ENCODE assay signal across 1 cellular context in the genomic region with DNA sequence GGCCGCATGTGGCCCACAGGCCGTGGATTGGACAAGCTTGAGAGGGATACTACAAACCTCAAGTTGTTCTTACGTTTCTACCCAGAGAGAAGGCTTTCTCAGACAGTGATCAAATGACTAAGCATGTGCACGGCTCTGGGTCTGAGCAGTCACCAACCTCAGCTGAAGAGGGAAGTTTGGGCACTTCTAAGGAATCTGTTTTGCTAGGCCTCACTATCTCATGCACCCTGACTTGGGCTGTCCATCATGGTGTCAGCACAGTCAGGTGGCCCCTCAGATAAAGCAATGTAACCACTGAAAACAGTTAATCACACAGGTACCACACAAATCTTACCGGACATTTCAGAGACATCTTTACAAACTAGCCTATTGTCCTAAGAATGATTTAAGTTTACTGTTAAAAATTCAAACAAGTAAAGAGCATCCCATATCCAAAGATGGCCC.
A peak's percentile ranks its signal among the peaks of the same experiment; 100 is the strongest.
TF ChIP-seq lines count a peak whose summit lies in the region.

No MANE protein-coding gene starts in this region.

TF ChIP-seq in K562, 482 proteins besides CTCF, POLR2A, EP300 and RAD21 (continued from another document and continues in another):
- TF ChIP-seq, protein P1, sequence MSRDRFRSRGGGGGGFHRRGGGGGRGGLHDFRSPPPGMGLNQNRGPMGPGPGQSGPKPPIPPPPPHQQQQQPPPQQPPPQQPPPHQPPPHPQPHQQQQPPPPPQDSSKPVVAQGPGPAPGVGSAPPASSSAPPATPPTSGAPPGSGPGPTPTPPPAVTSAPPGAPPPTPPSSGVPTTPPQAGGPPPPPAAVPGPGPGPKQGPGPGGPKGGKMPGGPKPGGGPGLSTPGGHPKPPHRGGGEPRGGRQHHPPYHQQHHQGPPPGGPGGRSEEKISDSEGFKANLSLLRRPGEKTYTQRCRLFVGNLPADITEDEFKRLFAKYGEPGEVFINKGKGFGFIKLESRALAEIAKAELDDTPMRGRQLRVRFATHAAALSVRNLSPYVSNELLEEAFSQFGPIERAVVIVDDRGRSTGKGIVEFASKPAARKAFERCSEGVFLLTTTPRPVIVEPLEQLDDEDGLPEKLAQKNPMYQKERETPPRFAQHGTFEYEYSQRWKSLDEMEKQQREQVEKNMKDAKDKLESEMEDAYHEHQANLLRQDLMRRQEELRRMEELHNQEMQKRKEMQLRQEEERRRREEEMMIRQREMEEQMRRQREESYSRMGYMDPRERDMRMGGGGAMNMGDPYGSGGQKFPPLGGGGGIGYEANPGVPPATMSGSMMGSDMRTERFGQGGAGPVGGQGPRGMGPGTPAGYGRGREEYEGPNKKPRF (IDR thresholded peaks at IDR 0.05; ENCODE audit: low read depth, low read length), result no peak
- TF ChIP-seq POLR2B (IDR thresholded peaks at IDR 0.05; ENCODE audit: low read depth, partially characterized antibody) (no peak), ZNF165 (CRISPR knock-in tag; IDR thresholded peaks at IDR 0.05; ENCODE audit: borderline replicate concordance) (no peak), U2AF2 (optimal IDR thresholded peaks at IDR 0.05; ENCODE audit: low read depth, low read length) (no peak), SMARCA5 (IDR thresholded peaks at IDR 0.05) (no peak), SREBF2 (CRISPR knock-in tag; IDR thresholded peaks at IDR 0.05) (no peak), NFXL1 (CRISPR knock-in tag; IDR thresholded peaks at IDR 0.05) (no peak), ZNF583 (CRISPR knock-in tag; IDR thresholded peaks at IDR 0.05) (peak; percentile 65), GTF2F1 (IDR thresholded peaks at IDR 0.05; ENCODE audit: low read depth, low read length) (no peak), DACH1 (IDR thresholded peaks at IDR 0.05; ENCODE audit: partially characterized antibody) (peak; percentile 40), PHTF2 (CRISPR knock-in tag; IDR thresholded peaks at IDR 0.05) (no peak), ZNF184 (CRISPR knock-in tag; IDR thresholded peaks at IDR 0.05) (no peak), PCBP1 (IDR thresholded peaks at IDR 0.05; ENCODE audit: low read depth, low read length, poor library complexity, severe bottlenecking) (no peak), BACH1 (tag; IDR thresholded peaks at IDR 0.05) (peak; percentile 83; the same call in 1 of the 2 replicates), CAMTA2 (CRISPR knock-in tag; conservative IDR thresholded peaks at IDR 0.05) (no peak), ESRRB (CRISPR knock-in tag; IDR thresholded peaks at IDR 0.05; ENCODE audit: borderline replicate concordance) (no peak), LARP7 (IDR thresholded peaks at IDR 0.05) (no peak), PML (IDR thresholded peaks at IDR 0.05; ENCODE audit: low read length) (peak; percentile 98), NR3C1 (CRISPR knock-in tag; IDR thresholded peaks at IDR 0.05) (no peak), SOX6 (IDR thresholded peaks at IDR 0.05) (peak; percentile 99), ZNF253 (CRISPR knock-in tag; conservative IDR thresholded peaks at IDR 0.05) (no peak), IRF2 (CRISPR knock-in tag; IDR thresholded peaks at IDR 0.05) (no peak), HDGF (IDR thresholded peaks at IDR 0.05) (no peak), MED1 (CRISPR knock-in tag; IDR thresholded peaks at IDR 0.05; ENCODE audit: borderline replicate concordance) (no peak), POLR2G (IDR thresholded peaks at IDR 0.05; ENCODE audit: low read depth, low read length) (no peak), ZNF232 (CRISPR knock-in tag; IDR thresholded peaks at IDR 0.05) (no peak), RBM39 (optimal IDR thresholded peaks at IDR 0.05; ENCODE audit: low read depth, low read length) (no peak), KAT8 (IDR thresholded peaks at IDR 0.05; ENCODE audit: low read depth) (no peak), NR2C1 (IDR thresholded peaks at IDR 0.05) (no peak), NR2C1 (tag; IDR thresholded peaks at IDR 0.05) (peak; percentile 80), ZNF384 (IDR thresholded peaks at IDR 0.05; ENCODE audit: low read depth, low read length) (0 out of 2 replicates have a peak, but pooled peaks have one; percentile 29), MYNN (IDR thresholded peaks at IDR 0.05) (peak; percentile 90), MYNN (CRISPR knock-in tag; IDR thresholded peaks at IDR 0.05) (no peak), TRIM28 (IDR thresholded peaks at IDR 0.05) (peak; percentile 45; the same call in 1 of the 2 replicates), ZFP36 (IDR thresholded peaks at IDR 0.05; ENCODE audit: low read depth, low read length, partially characterized antibody) (peak; percentile 27), MAZ (CRISPR knock-in tag; conservative IDR thresholded peaks at IDR 0.05 in 1 of 2, IDR thresholded peaks at IDR 0.05 in 1 of 2) (peak; percentile 56 to 78; a peak in 3 of 4 replicates), SLC30A9 (CRISPR knock-in tag; IDR thresholded peaks at IDR 0.05) (no peak), PRMT5 (CRISPR knock-in tag; IDR thresholded peaks at IDR 0.05) (no peak), NFYB (IDR thresholded peaks at IDR 0.05; ENCODE audit: extremely low read depth, insufficient read length) (no peak), ZC3H4 (CRISPR knock-in tag; IDR thresholded peaks at IDR 0.05; ENCODE audit: borderline replicate concordance) (no peak), ZFP1 (CRISPR knock-in tag; IDR thresholded peaks at IDR 0.05) (no peak), SRSF1 (IDR thresholded peaks at IDR 0.05; ENCODE audit: low read depth, low read length) (no peak), LEF1 (IDR thresholded peaks at IDR 0.05) (peak; percentile 97)
- TF ChIP-seq, protein P2, sequence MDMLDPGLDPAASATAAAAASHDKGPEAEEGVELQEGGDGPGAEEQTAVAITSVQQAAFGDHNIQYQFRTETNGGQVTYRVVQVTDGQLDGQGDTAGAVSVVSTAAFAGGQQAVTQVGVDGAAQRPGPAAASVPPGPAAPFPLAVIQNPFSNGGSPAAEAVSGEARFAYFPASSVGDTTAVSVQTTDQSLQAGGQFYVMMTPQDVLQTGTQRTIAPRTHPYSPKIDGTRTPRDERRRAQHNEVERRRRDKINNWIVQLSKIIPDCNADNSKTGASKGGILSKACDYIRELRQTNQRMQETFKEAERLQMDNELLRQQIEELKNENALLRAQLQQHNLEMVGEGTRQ (CRISPR knock-in tag; IDR thresholded peaks at IDR 0.05), result no peak
- TF ChIP-seq, protein P3, sequence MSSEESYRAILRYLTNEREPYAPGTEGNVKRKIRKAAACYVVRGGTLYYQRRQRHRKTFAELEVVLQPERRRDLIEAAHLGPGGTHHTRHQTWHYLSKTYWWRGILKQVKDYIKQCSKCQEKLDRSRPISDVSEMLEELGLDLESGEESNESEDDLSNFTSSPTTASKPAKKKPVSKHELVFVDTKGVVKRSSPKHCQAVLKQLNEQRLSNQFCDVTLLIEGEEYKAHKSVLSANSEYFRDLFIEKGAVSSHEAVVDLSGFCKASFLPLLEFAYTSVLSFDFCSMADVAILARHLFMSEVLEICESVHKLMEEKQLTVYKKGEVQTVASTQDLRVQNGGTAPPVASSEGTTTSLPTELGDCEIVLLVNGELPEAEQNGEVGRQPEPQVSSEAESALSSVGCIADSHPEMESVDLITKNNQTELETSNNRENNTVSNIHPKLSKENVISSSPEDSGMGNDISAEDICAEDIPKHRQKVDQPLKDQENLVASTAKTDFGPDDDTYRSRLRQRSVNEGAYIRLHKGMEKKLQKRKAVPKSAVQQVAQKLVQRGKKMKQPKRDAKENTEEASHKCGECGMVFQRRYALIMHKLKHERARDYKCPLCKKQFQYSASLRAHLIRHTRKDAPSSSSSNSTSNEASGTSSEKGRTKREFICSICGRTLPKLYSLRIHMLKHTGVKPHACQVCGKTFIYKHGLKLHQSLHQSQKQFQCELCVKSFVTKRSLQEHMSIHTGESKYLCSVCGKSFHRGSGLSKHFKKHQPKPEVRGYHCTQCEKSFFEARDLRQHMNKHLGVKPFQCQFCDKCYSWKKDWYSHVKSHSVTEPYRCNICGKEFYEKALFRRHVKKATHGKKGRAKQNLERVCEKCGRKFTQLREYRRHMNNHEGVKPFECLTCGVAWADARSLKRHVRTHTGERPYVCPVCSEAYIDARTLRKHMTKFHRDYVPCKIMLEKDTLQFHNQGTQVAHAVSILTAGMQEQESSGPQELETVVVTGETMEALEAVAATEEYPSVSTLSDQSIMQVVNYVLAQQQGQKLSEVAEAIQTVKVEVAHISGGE (CRISPR knock-in tag; IDR thresholded peaks at IDR 0.05), result peak in 1 of 3 experiments; percentile 85; a peak in 2 of 6 replicates
- TF ChIP-seq, protein P4, sequence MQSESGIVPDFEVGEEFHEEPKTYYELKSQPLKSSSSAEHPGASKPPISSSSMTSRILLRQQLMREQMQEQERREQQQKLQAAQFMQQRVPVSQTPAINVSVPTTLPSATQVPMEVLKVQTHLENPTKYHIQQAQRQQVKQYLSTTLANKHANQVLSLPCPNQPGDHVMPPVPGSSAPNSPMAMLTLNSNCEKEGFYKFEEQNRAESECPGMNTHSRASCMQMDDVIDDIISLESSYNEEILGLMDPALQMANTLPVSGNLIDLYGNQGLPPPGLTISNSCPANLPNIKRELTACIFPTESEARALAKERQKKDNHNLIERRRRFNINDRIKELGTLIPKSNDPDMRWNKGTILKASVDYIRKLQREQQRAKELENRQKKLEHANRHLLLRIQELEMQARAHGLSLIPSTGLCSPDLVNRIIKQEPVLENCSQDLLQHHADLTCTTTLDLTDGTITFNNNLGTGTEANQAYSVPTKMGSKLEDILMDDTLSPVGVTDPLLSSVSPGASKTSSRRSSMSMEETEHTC (IDR thresholded peaks at IDR 0.05), result peak; percentile 76
- TF ChIP-seq, protein P5, sequence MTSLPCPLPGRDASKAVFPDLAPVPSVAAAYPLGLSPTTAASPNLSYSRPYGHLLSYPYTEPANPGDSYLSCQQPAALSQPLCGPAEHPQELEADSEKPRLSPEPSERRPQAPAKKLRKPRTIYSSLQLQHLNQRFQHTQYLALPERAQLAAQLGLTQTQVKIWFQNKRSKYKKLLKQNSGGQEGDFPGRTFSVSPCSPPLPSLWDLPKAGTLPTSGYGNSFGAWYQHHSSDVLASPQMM (CRISPR knock-in tag; IDR thresholded peaks at IDR 0.05), result no peak
- TF ChIP-seq, protein P6, sequence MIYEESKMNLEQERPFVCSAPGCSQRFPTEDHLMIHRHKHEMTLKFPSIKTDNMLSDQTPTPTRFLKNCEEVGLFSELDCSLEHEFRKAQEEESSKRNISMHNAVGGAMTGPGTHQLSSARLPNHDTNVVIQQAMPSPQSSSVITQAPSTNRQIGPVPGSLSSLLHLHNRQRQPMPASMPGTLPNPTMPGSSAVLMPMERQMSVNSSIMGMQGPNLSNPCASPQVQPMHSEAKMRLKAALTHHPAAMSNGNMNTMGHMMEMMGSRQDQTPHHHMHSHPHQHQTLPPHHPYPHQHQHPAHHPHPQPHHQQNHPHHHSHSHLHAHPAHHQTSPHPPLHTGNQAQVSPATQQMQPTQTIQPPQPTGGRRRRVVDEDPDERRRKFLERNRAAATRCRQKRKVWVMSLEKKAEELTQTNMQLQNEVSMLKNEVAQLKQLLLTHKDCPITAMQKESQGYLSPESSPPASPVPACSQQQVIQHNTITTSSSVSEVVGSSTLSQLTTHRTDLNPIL (CRISPR knock-in tag; IDR thresholded peaks at IDR 0.05), result no peak
- TF ChIP-seq, protein P7, sequence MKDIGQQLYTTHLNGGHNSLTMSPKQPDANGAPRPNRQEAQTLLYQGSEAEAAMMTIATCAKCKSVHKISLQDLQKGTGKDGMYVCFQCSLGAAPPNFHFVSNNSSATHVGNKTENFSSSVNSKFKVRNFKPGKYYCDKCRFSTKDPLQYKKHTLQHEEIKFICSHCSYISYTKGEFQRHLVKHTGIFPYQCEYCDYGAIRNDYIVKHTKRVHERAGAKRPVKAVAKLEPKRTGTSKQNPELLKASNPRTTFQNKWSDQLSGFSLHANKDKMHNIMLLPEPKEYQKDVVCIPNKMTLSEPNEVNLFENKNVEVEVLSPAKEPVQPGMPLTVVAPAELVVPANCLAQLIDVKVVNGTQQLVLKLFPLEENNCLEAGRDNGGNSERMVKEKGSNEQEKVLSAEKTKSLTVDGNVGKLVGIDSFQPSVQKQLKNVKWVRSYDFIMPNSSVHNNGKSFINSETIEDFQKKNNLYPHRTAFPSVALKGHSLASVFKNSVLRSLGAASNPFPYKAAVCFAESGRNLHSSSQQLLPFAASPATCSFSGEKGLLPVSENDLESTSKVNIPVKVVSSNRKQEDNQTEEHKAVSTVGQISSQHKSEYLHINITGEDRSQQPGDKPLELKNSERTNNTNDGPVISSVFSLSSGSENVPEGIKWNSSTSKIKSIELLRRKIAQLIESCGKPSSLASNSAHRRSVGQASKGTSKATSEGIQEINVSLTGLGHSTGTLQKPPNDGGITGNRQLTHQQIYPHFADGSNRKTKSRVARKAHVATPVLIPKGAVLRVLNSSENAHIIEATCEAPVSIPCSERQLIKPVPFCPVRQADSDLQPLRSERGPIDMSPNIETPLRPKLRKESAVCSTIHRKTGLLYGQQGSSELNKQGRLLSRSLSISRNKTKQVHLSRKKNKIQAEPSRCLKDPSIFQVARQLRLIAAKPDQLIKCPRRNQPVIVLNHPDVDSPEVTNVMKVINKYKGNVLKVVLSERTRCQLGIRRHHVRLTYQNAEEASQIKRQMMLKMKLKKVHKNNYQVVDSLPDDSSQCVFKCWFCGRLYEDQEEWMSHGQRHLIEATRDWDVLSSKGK (CRISPR knock-in tag; IDR thresholded peaks at IDR 0.05), result no peak
- TF ChIP-seq, protein P8, sequence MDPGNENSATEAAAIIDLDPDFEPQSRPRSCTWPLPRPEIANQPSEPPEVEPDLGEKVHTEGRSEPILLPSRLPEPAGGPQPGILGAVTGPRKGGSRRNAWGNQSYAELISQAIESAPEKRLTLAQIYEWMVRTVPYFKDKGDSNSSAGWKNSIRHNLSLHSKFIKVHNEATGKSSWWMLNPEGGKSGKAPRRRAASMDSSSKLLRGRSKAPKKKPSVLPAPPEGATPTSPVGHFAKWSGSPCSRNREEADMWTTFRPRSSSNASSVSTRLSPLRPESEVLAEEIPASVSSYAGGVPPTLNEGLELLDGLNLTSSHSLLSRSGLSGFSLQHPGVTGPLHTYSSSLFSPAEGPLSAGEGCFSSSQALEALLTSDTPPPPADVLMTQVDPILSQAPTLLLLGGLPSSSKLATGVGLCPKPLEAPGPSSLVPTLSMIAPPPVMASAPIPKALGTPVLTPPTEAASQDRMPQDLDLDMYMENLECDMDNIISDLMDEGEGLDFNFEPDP (CRISPR knock-in tag; IDR thresholded peaks at IDR 0.05), result no peak
- TF ChIP-seq, protein P9, sequence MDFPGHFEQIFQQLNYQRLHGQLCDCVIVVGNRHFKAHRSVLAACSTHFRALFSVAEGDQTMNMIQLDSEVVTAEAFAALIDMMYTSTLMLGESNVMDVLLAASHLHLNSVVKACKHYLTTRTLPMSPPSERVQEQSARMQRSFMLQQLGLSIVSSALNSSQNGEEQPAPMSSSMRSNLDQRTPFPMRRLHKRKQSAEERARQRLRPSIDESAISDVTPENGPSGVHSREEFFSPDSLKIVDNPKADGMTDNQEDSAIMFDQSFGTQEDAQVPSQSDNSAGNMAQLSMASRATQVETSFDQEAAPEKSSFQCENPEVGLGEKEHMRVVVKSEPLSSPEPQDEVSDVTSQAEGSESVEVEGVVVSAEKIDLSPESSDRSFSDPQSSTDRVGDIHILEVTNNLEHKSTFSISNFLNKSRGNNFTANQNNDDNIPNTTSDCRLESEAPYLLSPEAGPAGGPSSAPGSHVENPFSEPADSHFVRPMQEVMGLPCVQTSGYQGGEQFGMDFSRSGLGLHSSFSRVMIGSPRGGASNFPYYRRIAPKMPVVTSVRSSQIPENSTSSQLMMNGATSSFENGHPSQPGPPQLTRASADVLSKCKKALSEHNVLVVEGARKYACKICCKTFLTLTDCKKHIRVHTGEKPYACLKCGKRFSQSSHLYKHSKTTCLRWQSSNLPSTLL (IDR thresholded peaks at IDR 0.05), result no peak
